Comparison of ENCODE assay signal across 8 cellular contexts in genomic region chrX:20378291-20378920, GRCh38.
A peak's percentile ranks its signal among the peaks of the same experiment; 100 is the strongest.
DNase-seq lines count a peak whose midpoint lies in the region; ATAC-seq lines count a peak whose summit lies in the region.

No MANE protein-coding gene starts in this region.

- H3K4me3 ChIP-seq in mucosa of rectum (ENCODE audit: low read length in 2 of 2): no peak overlapping the region

- H3K4me1 ChIP-seq in mucosa of rectum (ENCODE audit: control insufficient read depth in 2 of 2, insufficient read depth in 2 of 2, low read length in 2 of 2): peaks cover 0 to 3% of the 10 kb centered on the region in 2 donors

- peak overlapping the region; percentile 35 to 63 for H3K27ac ChIP-seq in mucosa of rectum (ENCODE audit: low read depth in 2 of 2, low read length in 2 of 2)

- H3K27me3 ChIP-seq in mucosa of rectum (ENCODE audit: control insufficient read depth in 2 of 2, insufficient read depth in 2 of 2, low read length in 2 of 2): peaks cover 3% of the 10 kb centered on the region in 2 donors

- ATAC-seq in GM18520 (IDR thresholded peaks at IDR 0.05; ENCODE audit: unreplicated experiment): peak; percentile 46
- ATAC-seq in HG02763 (IDR thresholded peaks at IDR 0.05; ENCODE audit: unreplicated experiment): peak; percentile 39
- ATAC-seq in GM21825 (IDR thresholded peaks at IDR 0.05; ENCODE audit: unreplicated experiment): no peak
- ATAC-seq in GM21423 (IDR thresholded peaks at IDR 0.05; ENCODE audit: unreplicated experiment): no peak

- H3K9ac ChIP-seq in mucosa of rectum (ENCODE audit: low read depth in 1 of 2, low read length in 2 of 2): no peak overlapping the region

- no peaks in the 10 kb centered on the region for H3K9me3 ChIP-seq in mucosa of rectum (ENCODE audit: control insufficient read depth in 2 of 2, low read length in 2 of 2)

- no peaks in the 10 kb centered on the region for H3K36me3 ChIP-seq in mucosa of rectum (ENCODE audit: control insufficient read depth in 2 of 2, insufficient read depth in 2 of 2, low read length in 2 of 2)

- DNase-seq in SW480 (ENCODE audit: low spot score) (peak; percentile 2), DMS 273 treated with DMSO at 0.1 percent for 48 hours (lab: John Stamatoyannopoulos, UW) (no peak), foreskin melanocyte (no peak)

Comparison
In these comparisons a context has a peak if more than half of its experiments do, and no peak if none do; other contexts are left out.
1. ATAC-seq: peak in GM18520 (single experiment) and HG02763 (single experiment); none in GM21825 (single experiment) and GM21423 (single experiment).